15 cellular contexts compared by ENCODE assay signal in genomic region chr11:123474994-123475393, GRCh38. TPM values are rescaled to one million over a fixed set of nuclear protein-coding genes. Genes with fewer than 3 reads are reported as not detected.
DNase-seq lines count a peak whose midpoint lies in the region; ATAC-seq and TF ChIP-seq lines count a peak whose summit lies in the region.
"Had no signal": no experiment of that assay in that cellular context is flagged by ENCODE, and none has a peak within 500 bp of the region (broad histone marks: within the 10 kb centered on the region; RNA-seq: fewer than 3 reads in every experiment).

No MANE protein-coding gene starts in this region.

- no peak for TF ChIP-seq POLR2A in GM18505 (IDR thresholded peaks at IDR 0.05; ENCODE audit: borderline replicate concordance, extremely low read depth, insufficient read depth, insufficient read length)

- peaks cover 5% of the 10 kb centered on the region; the same call in 1 of the 2 replicates for H3K79me2 ChIP-seq in GM23338 (replicated peaks; ENCODE audit: insufficient read depth)

- H3K9ac ChIP-seq in skeletal muscle satellite cell (ENCODE audit: low read depth, low read length) = peak overlapping the region; percentile 69

- H3K9me2 ChIP-seq in GM23338 (ENCODE audit: insufficient read depth) = no peaks in the 10 kb centered on the region

- no peaks in the 10 kb centered on the region for H3K9me3 ChIP-seq in heart right ventricle
- H3K9me3 ChIP-seq in skeletal muscle satellite cell (replicated peaks; ENCODE audit: low read length) = no peaks in the 10 kb centered on the region
- H3K9me3 ChIP-seq: ascending aorta, SJCRH30, transverse colon had no signal

- H3K4me3 ChIP-seq in GM23338 (no peak overlapping the region), heart right ventricle (no peak overlapping the region), skeletal muscle satellite cell (ENCODE audit: low read length) (peak overlapping the region; percentile 22)
- H3K4me3 ChIP-seq: ascending aorta, GM12878, SJCRH30, transverse colon had no signal

- H2AFZ ChIP-seq in GM23338 = no peak overlapping the region

- H3K4me3 Mint-ChIP-seq in GM23338 = no peak overlapping the region
- H3K4me3 Mint-ChIP-seq: activated B cell treated with CpG ODN at 0.5 μM for 24 hours had no signal

- H4K20me1 ChIP-seq in GM23338 (replicated peaks; ENCODE audit: insufficient read depth) = no peaks in the 10 kb centered on the region

- peaks cover 3% of the 10 kb centered on the region for H3K27me3 Mint-ChIP-seq in GM23338 (ENCODE audit: insufficient read depth, low read depth, poor library complexity)
- H3K27me3 Mint-ChIP-seq: activated B cell treated with CpG ODN at 0.5 μM for 24 hours had no signal

- intact Hi-C loops in heart right ventricle (cut with DNase I) = loop anchor here in 9 of 10 donors (1.0 to 10.0 kb wide), 10 partner anchors 66 to 373 kb away; no protein-coding TSS in a partner anchor

- WGBS in heart right ventricle, 2 donors = 56 to 68% methylated on average over 8 of the region's 8 CpGs

- H3K36me3 ChIP-seq in GM23338 (ENCODE audit: insufficient read depth) = no peaks in the 10 kb centered on the region
- no peaks in the 10 kb centered on the region for H3K36me3 ChIP-seq in heart right ventricle
- H3K36me3 ChIP-seq in skeletal muscle satellite cell (ENCODE audit: insufficient read depth, low read length) = no peaks in the 10 kb centered on the region
- H3K36me3 ChIP-seq: ascending aorta, SJCRH30, transverse colon had no signal

- H3K4me1 Mint-ChIP-seq in GM23338 = peaks cover 18% of the 10 kb centered on the region

- no peak overlapping the region for H3K27ac Mint-ChIP-seq in GM23338
- H3K27ac Mint-ChIP-seq: activated B cell treated with CpG ODN at 0.5 μM for 24 hours had no signal

- H3K4me2 ChIP-seq in GM23338 = no peak overlapping the region
- peak overlapping the region; percentile 48 for H3K4me2 ChIP-seq in skeletal muscle satellite cell (ENCODE audit: low read length)

- no peak for DNase-seq in GM23338 (ENCODE audit: low spot score)
- peak; percentile 74 for DNase-seq in amniotic epithelial cell (ENCODE audit: low read depth)
- DNase-seq in heart right ventricle = no peak
- DNase-seq: activated B cell treated with CpG ODN at 0.5 μM for 24 hours, activated T-cell treated with anti-CD3 and anti-CD28 coated beads for 4 hours, NCI-H1417 treated with DMSO at 0.1 percent for 48 hours, transverse colon had no signal

- TF ChIP-seq CTCF in GM23338 (conservative IDR thresholded peaks at IDR 0.05; ENCODE audit: low read depth in 2 of 2) (no peak), heart right ventricle (IDR thresholded peaks at IDR 0.05) (no peak)

- peaks cover 7% of the 10 kb centered on the region for H3K4me1 ChIP-seq in GM23338 (ENCODE audit: insufficient read depth)
- H3K4me1 ChIP-seq in heart right ventricle = peaks cover 0 to 60% (median 15%) of the 10 kb centered on the region in 9 donors
- peaks cover 18% of the 10 kb centered on the region for H3K4me1 ChIP-seq in skeletal muscle satellite cell (ENCODE audit: control insufficient read depth, insufficient read depth, low read length)

- no peaks in the 10 kb centered on the region for H3F3A ChIP-seq in GM23338 (replicated peaks; ENCODE audit: low read depth)

- peak; percentile 23; the same call in 2 of the 3 replicates for ATAC-seq in GM23338
- peak in 3 of 8 donors; percentile 21 to 36 (median 36) for ATAC-seq in heart right ventricle
- ATAC-seq in GM19452 (IDR thresholded peaks at IDR 0.05; ENCODE audit: unreplicated experiment) = no peak
- ATAC-seq in GM19035 (IDR thresholded peaks at IDR 0.05; ENCODE audit: unreplicated experiment) = no peak
- ATAC-seq in GM18505 (IDR thresholded peaks at IDR 0.05; ENCODE audit: unreplicated experiment) = no peak
- no peak for ATAC-seq in GM21619 (IDR thresholded peaks at IDR 0.05; ENCODE audit: unreplicated experiment)
- ATAC-seq: GM12878 had no signal

- H3K27me3 ChIP-seq in GM23338 (ENCODE audit: insufficient read depth) = no peaks in the 10 kb centered on the region
- H3K27me3 ChIP-seq in heart right ventricle = no peaks in the 10 kb centered on the region
- H3K27me3 ChIP-seq in skeletal muscle satellite cell (ENCODE audit: control insufficient read depth, insufficient read depth, low read length) = no peaks in the 10 kb centered on the region
- H3K27me3 ChIP-seq: ascending aorta, SJCRH30, transverse colon had no signal

- H3K27ac ChIP-seq in GM23338 (ENCODE audit: low read depth) = peak overlapping the region; percentile 34; the same call in 1 of the 2 replicates
- peak overlapping the region in 7 of 10 donors; percentile 1 to 76 (median 23) for H3K27ac ChIP-seq in heart right ventricle
- H3K27ac ChIP-seq: SJCRH30, transverse colon had no signal

- H3K36me3 Mint-ChIP-seq in GM23338 (ENCODE audit: low read depth) = no peaks in the 10 kb centered on the region

- no peaks in the 10 kb centered on the region for H3K9me3 Mint-ChIP-seq in GM23338
- H3K9me3 Mint-ChIP-seq: activated B cell treated with CpG ODN at 0.5 μM for 24 hours had no signal

TF ChIP-seq in GM23338, 12 proteins besides CTCF, POLR2A, EP300 and RAD21 (continues in another document):
- TF ChIP-seq ZNF462 (CRISPR knock-in tag; IDR thresholded peaks at IDR 0.05) (no peak), ZNF114 (CRISPR knock-in tag; IDR thresholded peaks at IDR 0.05) (no peak), EZH2 (IDR thresholded peaks at IDR 0.05; ENCODE audit: low read depth, unreplicated experiment) (no peak), NANOG (IDR thresholded peaks at IDR 0.05; ENCODE audit: borderline replicate concordance) (no peak), CREB1 (CRISPR knock-in tag; IDR thresholded peaks at IDR 0.05; ENCODE audit: low read depth) (no peak), JUNB (IDR thresholded peaks at IDR 0.05; ENCODE audit: unreplicated experiment) (no peak), ZNF331 (CRISPR knock-in tag; IDR thresholded peaks at IDR 0.05; ENCODE audit: low read depth) (no peak)

RNA-seq across cellular contexts. Expression of gene GRAMD1B, which starts 44.9 kb away (rescaled TPM):
- 20.0 and 24.3 TPM in 2 replicates for total RNA-seq in GM23338 (2014; rRNA removed; shearing (Covaris generic))
- polyA plus RNA-seq in GM23338 (2016; fragmentation: Nextera tagmentation; extraction: Ambion mirVana) (3.7 and 4.6 TPM in 2 replicates), heart right ventricle (10 to 100 TPM in 1 of 2 donors, 1 to 10 TPM in 1; 7.3 to 16.1 TPM)
- total RNA-seq in heart right ventricle = 10 to 100 TPM in 9 of 10 donors, 1 to 10 TPM in 1; 8.4 to 41.0 (median 23.3) TPM
- 0.25 and 1.5 TPM in 2 replicates for total RNA-seq in skeletal muscle satellite cell (2012; rRNA removed)
